In the genomic region with DNA sequence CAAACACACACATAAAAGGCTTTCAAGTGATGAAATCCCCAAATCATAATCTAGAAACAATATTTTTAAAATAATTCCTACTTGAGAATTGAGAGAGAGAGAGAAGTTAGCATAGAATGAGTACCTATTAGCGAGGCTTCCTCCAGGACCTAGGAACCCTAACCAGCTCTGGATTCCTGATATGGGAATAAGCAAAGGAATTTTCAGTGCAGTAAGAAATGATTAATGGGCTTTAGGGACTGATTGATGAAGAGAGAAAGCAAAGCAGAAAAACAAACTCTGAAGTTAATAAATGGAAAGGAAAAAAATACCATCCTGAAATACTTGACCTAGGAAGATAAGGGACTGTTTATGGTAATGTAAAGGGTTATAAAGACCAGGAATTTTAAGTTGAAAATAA, we compare ENCODE assay signal across 12 cellular contexts.
"Had no signal": no experiment of that assay in that cellular context is flagged by ENCODE, and none has a peak within 500 bp of the region (broad histone marks: within the 10 kb centered on the region; RNA-seq: fewer than 3 reads in every experiment).

No MANE protein-coding gene starts in this region.

- DNase-seq: activated effector memory CD4-positive, alpha-beta T cell treated with anti-CD3 and anti-CD28 coated beads, Interleukin-2, amount 50 U/mL, for 16 hours; activated T-cell treated with anti-CD3 and anti-CD28 coated beads, Interleukin-2, amount 50 U/mL, for 4 hours; anterior cingulate cortex; effector memory CD8-positive, alpha-beta T cell; left ventricle myocardium inferior; stimulated activated CD4-positive, alpha-beta T cell treated with anti-CD3 and anti-CD28 coated beads, Interleukin-15, amount 100 ng/mL, for 24 hours; stimulated activated CD4-positive, alpha-beta T cell treated with anti-CD3 and anti-CD28 coated beads, Interleukin-4, amount 100 ng/mL, for 24 hours; stimulated activated naive CD8-positive, alpha-beta T cell treated with anti-CD3 and anti-CD28 coated beads, Interleukin-15, amount 100 ng/mL, for 72 hours; T-helper 17 cell had no signal

- H3K27ac Mint-ChIP-seq: activated naive CD8-positive, alpha-beta T cell; effector memory CD8-positive, alpha-beta T cell; T-helper 17 cell had no signal

- H3K4me3 ChIP-seq: gastroesophageal sphincter, left ventricle myocardium inferior, ovary had no signal

- H3K27me3 Mint-ChIP-seq: activated naive CD8-positive, alpha-beta T cell; effector memory CD8-positive, alpha-beta T cell; stimulated activated naive CD8-positive, alpha-beta T cell treated with anti-CD3 and anti-CD28 coated beads, Interleukin-15, amount 100 ng/mL, for 72 hours; T-helper 17 cell had no signal

- H3K4me1 Mint-ChIP-seq: stimulated activated naive CD8-positive, alpha-beta T cell treated with anti-CD3 and anti-CD28 coated beads, Interleukin-15, amount 100 ng/mL, for 72 hours; T-helper 17 cell had no signal

- H3K27ac ChIP-seq: gastroesophageal sphincter, left ventricle myocardium inferior, ovary had no signal

- H3K9me3 ChIP-seq: gastroesophageal sphincter, ovary had no signal

- H3K9me3 Mint-ChIP-seq: effector memory CD8-positive, alpha-beta T cell had no signal

- H3K4me3 Mint-ChIP-seq: activated naive CD8-positive, alpha-beta T cell; activated T-cell treated with anti-CD3 and anti-CD28 coated beads, Interleukin-2, amount 50 U/mL, for 4 hours; effector memory CD8-positive, alpha-beta T cell; stimulated activated naive CD8-positive, alpha-beta T cell treated with anti-CD3 and anti-CD28 coated beads, Interleukin-15, amount 100 ng/mL, for 72 hours; T-helper 17 cell had no signal

- H3K36me3 ChIP-seq: gastroesophageal sphincter, left ventricle myocardium inferior, ovary had no signal

- H3K27me3 ChIP-seq: gastroesophageal sphincter, ovary had no signal
